Comparison of ENCODE assay signal across 9 cellular contexts in the genomic region with DNA sequence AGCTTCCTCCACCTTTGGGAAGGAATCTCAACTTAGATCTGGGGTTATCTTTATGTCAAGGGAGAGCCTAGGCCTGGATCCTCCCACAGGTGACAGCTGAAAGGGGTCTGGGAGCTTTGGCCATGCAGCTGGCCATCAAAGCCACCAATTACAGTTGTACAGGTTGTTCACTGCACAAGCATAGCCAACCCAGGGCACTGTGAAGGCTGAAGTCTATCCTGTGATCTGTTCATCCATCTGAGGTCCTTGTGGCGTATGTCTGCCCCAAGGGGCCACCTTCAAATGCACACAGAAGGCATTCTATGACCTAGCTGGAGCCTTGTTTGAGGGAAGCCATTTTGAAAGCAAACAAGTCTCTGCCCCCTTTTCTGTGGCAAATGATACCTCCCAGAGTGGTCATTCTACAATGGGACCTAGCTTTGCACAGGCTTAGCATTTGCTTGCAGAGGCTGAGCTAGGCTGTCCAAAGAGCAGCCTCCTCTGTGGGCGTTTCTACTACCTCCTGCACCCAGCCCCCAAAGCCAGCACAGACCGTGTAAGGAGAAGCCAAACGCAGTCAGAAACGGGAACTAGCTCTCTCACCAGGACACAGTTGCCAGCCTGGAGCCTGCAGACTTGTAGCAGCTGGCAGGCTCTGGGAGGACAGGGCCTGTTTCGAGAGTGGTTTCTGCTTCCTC.
DNase-seq lines count a peak whose midpoint lies in the region; ATAC-seq and TF ChIP-seq lines count a peak whose summit lies in the region.
"Had no signal": no experiment of that assay in that cellular context is flagged by ENCODE, and none has a peak within 500 bp of the region (broad histone marks: within the 10 kb centered on the region; RNA-seq: fewer than 3 reads in every experiment).

No MANE protein-coding gene starts in this region.

- H3K4me3 ChIP-seq in RWPE2 (ENCODE audit: severe bottlenecking) (no peak overlapping the region), skin epidermis (no peak overlapping the region)

- H3K27me3 ChIP-seq in RWPE2 (ENCODE audit: insufficient read depth, poor library complexity, severe bottlenecking): no peaks in the 10 kb centered on the region

- intact Hi-C loops in left cardiac atrium (cut with DNase I): no loop called here

- DNase-seq in RWPE2 (ENCODE audit: low spot score) (peak; percentile 57), left cardiac atrium (peak; percentile 51)
- DNase-seq in stimulated activated naive CD8-positive, alpha-beta T cell treated with anti-CD3 and anti-CD28 coated beads, Interleukin-15, Interleukin-2, amounts not matched to agents 100 U/mL and 50 U/mL, for 24 hours: no peak
- DNase-seq in activated CD4-positive, CD25-positive, alpha-beta regulatory T cell treated with anti-CD3 and anti-CD28 coated beads, Interleukin-2, amount 50 U/mL, for 72 hours: no peak
- DNase-seq: activated CD4-positive, alpha-beta memory T cell treated with anti-CD3 and anti-CD28 coated beads, Interleukin-2, amount 10 ng/mL, durations not matched to agents 7 days and 5 days had no signal

- ATAC-seq in GM18907 (IDR thresholded peaks at IDR 0.05; ENCODE audit: unreplicated experiment) (peak; percentile 46), RWPE2 (ENCODE audit: low read depth) (no peak), left cardiac atrium (peak; percentile 82 to 84), GM21825 (IDR thresholded peaks at IDR 0.05; ENCODE audit: unreplicated experiment) (no peak), HG03571 (IDR thresholded peaks at IDR 0.05; ENCODE audit: unreplicated experiment) (no peak)
- no peak for ATAC-seq in stimulated activated naive CD8-positive, alpha-beta T cell treated with anti-CD3 and anti-CD28 coated beads, Interleukin-15, Interleukin-2, amounts not matched to agents 100 U/mL and 50 U/mL, for 24 hours

- no peaks in the 10 kb centered on the region for H3K9me3 ChIP-seq in RWPE2 (ENCODE audit: severe bottlenecking)

- no peak for TF ChIP-seq CTCF in RWPE2 (IDR thresholded peaks at IDR 0.05; ENCODE audit: poor library complexity, severe bottlenecking)

- H3K27ac ChIP-seq in RWPE2 (ENCODE audit: poor library complexity, severe bottlenecking) (no peak overlapping the region), skin epidermis (peak overlapping the region in 12 of 21 experiments; percentile 2 to 63 (median 28))

- no peaks in the 10 kb centered on the region for H3K4me1 ChIP-seq in RWPE2 (ENCODE audit: insufficient read depth, poor library complexity, severe bottlenecking)

- no peaks in the 10 kb centered on the region for H3K36me3 ChIP-seq in RWPE2 (ENCODE audit: low read depth)

Comparison
In these comparisons a context has a peak if more than half of its experiments do, and no peak if none do; other contexts are left out.
1. ATAC-seq: peak in GM18907 (single experiment) and left cardiac atrium (2 of 2); none in RWPE2 (single experiment), stimulated activated naive CD8-positive, alpha-beta T cell treated with anti-CD3 and anti-CD28 coated beads, Interleukin-15, Interleukin-2, amounts not matched to agents 100 U/mL and 50 U/mL, for 24 hours (single experiment), GM21825 (single experiment) and HG03571 (single experiment).
2. DNase-seq: peak in RWPE2 (single experiment) and left cardiac atrium (single experiment); none in stimulated activated naive CD8-positive, alpha-beta T cell treated with anti-CD3 and anti-CD28 coated beads, Interleukin-15, Interleukin-2, amounts not matched to agents 100 U/mL and 50 U/mL, for 24 hours (single experiment) and activated CD4-positive, CD25-positive, alpha-beta regulatory T cell treated with anti-CD3 and anti-CD28 coated beads, Interleukin-2, amount 50 U/mL, for 72 hours (single experiment).